12 cellular contexts compared by ENCODE assay signal in genomic region chr12:78385541-78385940, GRCh38.
"Had no signal": no experiment of that assay in that cellular context is flagged by ENCODE, and none has a peak within 500 bp of the region (broad histone marks: within the 10 kb centered on the region; RNA-seq: fewer than 3 reads in every experiment).

No MANE protein-coding gene starts in this region.

- H3K27ac ChIP-seq: suprapubic skin, upper lobe of left lung had no signal

- H3K4me1 ChIP-seq: suprapubic skin, upper lobe of left lung had no signal

- H3K9me3 ChIP-seq: suprapubic skin, upper lobe of left lung had no signal

- H3K4me3 Mint-ChIP-seq: activated CD8-positive, alpha-beta T cell treated with anti-CD3 and anti-CD28 coated beads, Interleukin-2, amount 10 ng/mL, durations not matched to agents 7 days and 5 days; nephron progenitor cell; WTC11 had no signal

- DNase-seq: activated CD4-positive, alpha-beta T cell treated with anti-CD3 and anti-CD28 coated beads for 48 hours; activated CD8-positive, alpha-beta T cell treated with anti-CD3 and anti-CD28 coated beads, Interleukin-2, amount 10 ng/mL, durations not matched to agents 7 days and 5 days; activated naive CD4-positive, alpha-beta T cell treated with Interleukin-2 at 50 U/mL for 16 hours; dorsolateral prefrontal cortex; hypothalamus; mesenchymal stem cell; nephron progenitor cell; stimulated activated CD4-positive, alpha-beta T cell treated with anti-CD3 and anti-CD28 coated beads, Interleukin-12 subunit alpha, Interleukin-12 subunit beta, amount 100 ng/mL, for 4 hours; stimulated activated naive CD4-positive, alpha-beta T cell; upper lobe of left lung had no signal

- H3K27me3 ChIP-seq: dorsolateral prefrontal cortex, suprapubic skin, upper lobe of left lung had no signal

- H3K27ac Mint-ChIP-seq: activated CD8-positive, alpha-beta T cell treated with anti-CD3 and anti-CD28 coated beads, Interleukin-2, amount 10 ng/mL, durations not matched to agents 7 days and 5 days; nephron progenitor cell; WTC11 had no signal

- H3K4me1 Mint-ChIP-seq: nephron progenitor cell had no signal

- H3K4me3 ChIP-seq: dorsolateral prefrontal cortex, suprapubic skin, upper lobe of left lung had no signal

- H3K36me3 ChIP-seq: suprapubic skin, upper lobe of left lung had no signal

- H3K9me3 Mint-ChIP-seq: nephron progenitor cell had no signal
